In the genomic region with DNA sequence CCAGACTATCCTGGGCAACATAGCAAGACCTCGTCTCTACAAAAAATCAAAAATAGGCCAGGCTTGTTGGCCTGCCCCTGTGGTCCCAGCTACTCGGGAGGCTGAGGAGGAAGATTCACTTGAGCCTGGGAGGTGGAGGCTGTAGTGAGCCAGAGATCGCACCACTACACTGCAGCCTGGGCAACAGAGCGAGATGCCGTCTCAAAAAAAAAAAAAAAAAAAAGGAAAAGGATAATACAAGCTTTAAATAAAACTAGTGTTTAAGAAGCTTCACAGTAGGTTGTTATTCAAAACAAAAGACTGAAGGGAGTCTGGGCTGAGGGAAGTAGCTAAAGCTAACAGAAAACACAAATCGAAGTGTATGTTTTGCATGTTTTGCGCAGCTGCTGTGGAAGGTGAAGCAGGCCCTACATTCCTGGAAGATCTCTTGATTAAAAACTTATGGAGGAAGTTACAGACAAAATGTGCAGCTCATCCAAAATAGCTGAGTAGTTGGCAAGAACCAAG, we compare ENCODE assay signal across 8 cellular contexts. TPM values are rescaled to one million over a fixed set of nuclear protein-coding genes. Genes with fewer than 3 reads are reported as not detected.
A peak's percentile ranks its signal among the peaks of the same experiment; 100 is the strongest.
DNase-seq lines count a peak whose midpoint lies in the region; ATAC-seq and FAIRE-seq lines count a peak whose summit lies in the region.

No MANE protein-coding gene starts in this region.

- no peaks in the 10 kb centered on the region for H3K36me3 ChIP-seq in subcutaneous abdominal adipose tissue (ENCODE audit: control insufficient read depth in 5 of 5, insufficient read depth in 5 of 5, low read length in 5 of 5)

- H3K9me3 Mint-ChIP-seq in activated naive CD4-positive, alpha-beta T cell treated with anti-CD3 and anti-CD28 coated beads, Interleukin-2, amount 50 U/mL, for 72 hours: no peaks in the 10 kb centered on the region

- H3K27ac ChIP-seq in subcutaneous abdominal adipose tissue (ENCODE audit: low read depth, low read length): peak overlapping the region; percentile 90

- ATAC-seq in GM18502 (IDR thresholded peaks at IDR 0.05; ENCODE audit: poor library complexity, unreplicated experiment) (peak; percentile 3), HG03103 (IDR thresholded peaks at IDR 0.05; ENCODE audit: low read depth, unreplicated experiment) (peak; percentile 2)
- ATAC-seq in activated naive CD4-positive, alpha-beta T cell treated with anti-CD3 and anti-CD28 coated beads, Interleukin-2, amount 50 U/mL, for 72 hours: peak in 1 of 2 donors; percentile 0

- no peak for DNase-seq in activated naive CD4-positive, alpha-beta T cell treated with anti-CD3 and anti-CD28 coated beads, Interleukin-2, amount 50 U/mL, for 72 hours (ENCODE audit: low spot score in 2 of 2)
- DNase-seq in RCC 7860 (ENCODE audit: low spot score) (no peak), dedifferentiated amniotic fluid mesenchymal stem cell (ENCODE audit: extremely low spot score) (no peak)
- DNase-seq in effector CD8-positive, alpha-beta T cell (lab: John Stamatoyannopoulos, UW): no peak

- H3K27ac Mint-ChIP-seq in activated naive CD4-positive, alpha-beta T cell treated with anti-CD3 and anti-CD28 coated beads, Interleukin-2, amount 50 U/mL, for 72 hours: peak overlapping the region; percentile 93 to 94

- peak overlapping the region; percentile 48 to 96 (median 95) for H3K9ac ChIP-seq in subcutaneous abdominal adipose tissue (ENCODE audit: low read length in 5 of 5)

- FAIRE-seq in islet of Langerhans (lab: Jason Lieb, UNC) (peak; percentile 64), RCC 7860 (lab: Jason Lieb, UNC) (no peak)

- peaks cover 13 to 14% of the 10 kb centered on the region in 2 donors for H3K36me3 Mint-ChIP-seq in activated naive CD4-positive, alpha-beta T cell treated with anti-CD3 and anti-CD28 coated beads, Interleukin-2, amount 50 U/mL, for 72 hours

- no peaks in the 10 kb centered on the region for H3K27me3 ChIP-seq in subcutaneous abdominal adipose tissue (ENCODE audit: control insufficient read depth in 5 of 5, insufficient read depth in 4 of 5, low read length in 5 of 5)

- H3K9me3 ChIP-seq in subcutaneous abdominal adipose tissue (ENCODE audit: control insufficient read depth in 5 of 5, low read length in 5 of 5): no peaks in the 10 kb centered on the region

- peaks cover 0 to 25% (median 16%) of the 10 kb centered on the region in 5 donors for H3K4me1 ChIP-seq in subcutaneous abdominal adipose tissue (ENCODE audit: control insufficient read depth in 5 of 5, insufficient read depth in 5 of 5, low read length in 5 of 5)

- H3K4me3 ChIP-seq in subcutaneous abdominal adipose tissue (ENCODE audit: low read depth in 1 of 5, low read length in 5 of 5): peak overlapping the region; percentile 81 to 95 (median 92)

RNA-seq across cellular contexts. Expression of a gene that starts 0.6 kb away (rescaled TPM):
- total RNA-seq in activated naive CD4-positive, alpha-beta T cell treated with anti-CD3 and anti-CD28 coated beads, Interleukin-2, amount 50 U/mL, for 72 hours: 10 to 100 TPM; 16.5 to 18.6 TPM
